Comparison of ENCODE assay signal across 1 cellular context in genomic region chr6:31179896-31180295, GRCh38.
TF ChIP-seq lines count a peak whose summit lies in the region.

No MANE protein-coding gene starts in this region.

TF ChIP-seq in IMR-90, 13 proteins besides CTCF, POLR2A, EP300 and RAD21:
- TF ChIP-seq MAZ (IDR thresholded peaks at IDR 0.05; ENCODE audit: borderline replicate concordance, low read depth, low read length) (no peak), RFX5 (IDR thresholded peaks at IDR 0.05; ENCODE audit: low read depth, low read length) (no peak), MXI1 (IDR thresholded peaks at IDR 0.05; ENCODE audit: borderline replicate concordance, low read depth, low read length) (no peak), FOS (IDR thresholded peaks at IDR 0.05; ENCODE audit: low read depth, low read length) (no peak), NFE2L2 (IDR thresholded peaks at IDR 0.05; ENCODE audit: low read depth, low read length) (no peak), RCOR1 (IDR thresholded peaks at IDR 0.05; ENCODE audit: insufficient replicate concordance, low read length) (no peak), CEBPB (IDR thresholded peaks at IDR 0.05; ENCODE audit: low read depth, low read length) (no peak), CHD1 (IDR thresholded peaks at IDR 0.05; ENCODE audit: low read depth, low read length) (no peak)
- TF ChIP-seq, protein P1, sequence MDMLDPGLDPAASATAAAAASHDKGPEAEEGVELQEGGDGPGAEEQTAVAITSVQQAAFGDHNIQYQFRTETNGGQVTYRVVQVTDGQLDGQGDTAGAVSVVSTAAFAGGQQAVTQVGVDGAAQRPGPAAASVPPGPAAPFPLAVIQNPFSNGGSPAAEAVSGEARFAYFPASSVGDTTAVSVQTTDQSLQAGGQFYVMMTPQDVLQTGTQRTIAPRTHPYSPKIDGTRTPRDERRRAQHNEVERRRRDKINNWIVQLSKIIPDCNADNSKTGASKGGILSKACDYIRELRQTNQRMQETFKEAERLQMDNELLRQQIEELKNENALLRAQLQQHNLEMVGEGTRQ (IDR thresholded peaks at IDR 0.05; ENCODE audit: low read depth, low read length): no peak
- TF ChIP-seq, protein P2, sequence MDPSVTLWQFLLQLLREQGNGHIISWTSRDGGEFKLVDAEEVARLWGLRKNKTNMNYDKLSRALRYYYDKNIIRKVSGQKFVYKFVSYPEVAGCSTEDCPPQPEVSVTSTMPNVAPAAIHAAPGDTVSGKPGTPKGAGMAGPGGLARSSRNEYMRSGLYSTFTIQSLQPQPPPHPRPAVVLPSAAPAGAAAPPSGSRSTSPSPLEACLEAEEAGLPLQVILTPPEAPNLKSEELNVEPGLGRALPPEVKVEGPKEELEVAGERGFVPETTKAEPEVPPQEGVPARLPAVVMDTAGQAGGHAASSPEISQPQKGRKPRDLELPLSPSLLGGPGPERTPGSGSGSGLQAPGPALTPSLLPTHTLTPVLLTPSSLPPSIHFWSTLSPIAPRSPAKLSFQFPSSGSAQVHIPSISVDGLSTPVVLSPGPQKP (IDR thresholded peaks at IDR 0.05; ENCODE audit: borderline replicate concordance, low read depth, low read length): no peak
